In genomic region chr9:117046666-117047327, GRCh38 we compare ENCODE assay signal across 13 cellular contexts.
DNase-seq lines count a peak whose midpoint lies in the region; ATAC-seq and TF ChIP-seq lines count a peak whose summit lies in the region.
"Had no signal": no experiment of that assay in that cellular context is flagged by ENCODE, and none has a peak within 500 bp of the region (broad histone marks: within the 10 kb centered on the region; RNA-seq: fewer than 3 reads in every experiment).

No MANE protein-coding gene starts in this region.

- peaks cover 5% of the 10 kb centered on the region for H3K27me3 Mint-ChIP-seq in glutamatergic neuron (ENCODE audit: unreplicated experiment)

- ATAC-seq in GM21529 (IDR thresholded peaks at IDR 0.05; ENCODE audit: unreplicated experiment) (peak; percentile 91), HG03575 (IDR thresholded peaks at IDR 0.05; ENCODE audit: extremely low read depth, insufficient number of reproducible peaks, low FRiP score, unreplicated experiment) (peak; percentile 64)

- peak; percentile 51 for DNase-seq in glutamatergic neuron
- no peak for DNase-seq in HuH-7.5 (ENCODE audit: low spot score)
- DNase-seq in epidermal melanocyte (ENCODE audit: insufficient read length, low spot score) = no peak
- DNase-seq in NCI-H345 (lab: John Stamatoyannopoulos, UW) = no peak
- no peak for DNase-seq in activated CD4-positive, alpha-beta T cell treated with anti-CD3 and anti-CD28 coated beads for 48 hours
- DNase-seq: activated effector memory CD4-positive, alpha-beta T cell treated with Interleukin-2 at 50 U/mL for 16 hours; dorsolateral prefrontal cortex; KBM-7; NCI-H526 had no signal

- no peak overlapping the region for H3K27ac Mint-ChIP-seq in glutamatergic neuron (ENCODE audit: unreplicated experiment)
- H3K27ac Mint-ChIP-seq: nephron had no signal

- no peaks in the 10 kb centered on the region for H3K9me3 Mint-ChIP-seq in glutamatergic neuron (ENCODE audit: unreplicated experiment)
- H3K9me3 Mint-ChIP-seq: nephron had no signal

- 0 out of 2 replicates have a peak, but pooled peaks have one; percentile 21 for TF ChIP-seq CTCF in GM12875 (IDR thresholded peaks at IDR 0.05; ENCODE audit: borderline replicate concordance, insufficient read depth, low read depth, low read length)
- TF ChIP-seq CTCF in glutamatergic neuron (IDR thresholded peaks at IDR 0.05; ENCODE audit: partially characterized antibody, unreplicated experiment) = no peak

- no peak overlapping the region for H3K4me3 Mint-ChIP-seq in glutamatergic neuron (ENCODE audit: unreplicated experiment)
- H3K4me3 Mint-ChIP-seq: nephron had no signal

- no peak overlapping the region for H3K4me3 ChIP-seq in GM12875 (ENCODE audit: low read depth, low read length)
- H3K4me3 ChIP-seq: dorsolateral prefrontal cortex had no signal

- peaks cover 16% of the 10 kb centered on the region for H3K4me1 Mint-ChIP-seq in glutamatergic neuron (ENCODE audit: low read depth, unreplicated experiment)
- H3K4me1 Mint-ChIP-seq: nephron had no signal

- no peaks in the 10 kb centered on the region for H3K36me3 Mint-ChIP-seq in glutamatergic neuron (ENCODE audit: unreplicated experiment)
